ENCODE assay signal across 19 cellular contexts in genomic region chr4:147355849-147356248, GRCh38.
DNase-seq lines count a peak whose midpoint lies in the region; FAIRE-seq and TF ChIP-seq lines count a peak whose summit lies in the region.
"Had no signal": no experiment of that assay in that cellular context is flagged by ENCODE, and none has a peak within 500 bp of the region (broad histone marks: within the 10 kb centered on the region; RNA-seq: fewer than 3 reads in every experiment).

No MANE protein-coding gene starts in this region.

- H2AFZ ChIP-seq in astrocyte (ENCODE audit: low read depth, low read length): no peak overlapping the region
- H2AFZ ChIP-seq in Karpas-422 (ENCODE audit: low read length): no peak overlapping the region
- H2AFZ ChIP-seq: neural progenitor cell had no signal

- no peak overlapping the region for H3K4me3 Mint-ChIP-seq in astrocyte (ENCODE audit: unreplicated experiment)
- H3K4me3 Mint-ChIP-seq: activated CD4-positive, alpha-beta T cell treated with anti-CD3 and anti-CD28 coated beads, Interleukin-2, amount 10 ng/mL, durations not matched to agents 24 days and 14 days; neural progenitor cell had no signal

- no peaks in the 10 kb centered on the region for H3K27me3 ChIP-seq in astrocyte (ENCODE audit: insufficient read depth, low read length)
- no peaks in the 10 kb centered on the region for H3K27me3 ChIP-seq in esophagus squamous epithelium
- H3K27me3 ChIP-seq in Karpas-422 (ENCODE audit: low read length): no peaks in the 10 kb centered on the region
- H3K27me3 ChIP-seq: heart left ventricle, left lung, neural progenitor cell, sigmoid colon, uterus had no signal

- no peaks in the 10 kb centered on the region for H4K20me1 ChIP-seq in astrocyte (ENCODE audit: insufficient read depth, low read length)
- H4K20me1 ChIP-seq in Karpas-422 (ENCODE audit: insufficient read depth, low read depth, low read length): no peaks in the 10 kb centered on the region

- H3K79me2 ChIP-seq in astrocyte (ENCODE audit: insufficient read depth, low read length): no peaks in the 10 kb centered on the region
- no peaks in the 10 kb centered on the region for H3K79me2 ChIP-seq in Karpas-422 (ENCODE audit: low read length)

- H3K4me1 ChIP-seq in astrocyte (ENCODE audit: insufficient read depth, low read length) (peaks cover 29% of the 10 kb centered on the region), esophagus squamous epithelium (peaks cover 0 to 2% (median 0%) of the 10 kb centered on the region in 3 donors), Karpas-422 (ENCODE audit: low read length) (no peaks in the 10 kb centered on the region)
- H3K4me1 ChIP-seq: neural progenitor cell had no signal

- H3K9ac ChIP-seq in astrocyte (ENCODE audit: low read length) (peak overlapping the region; percentile 48), Karpas-422 (ENCODE audit: low read length) (no peak overlapping the region)
- H3K9ac ChIP-seq: neural progenitor cell had no signal

- no peaks in the 10 kb centered on the region for H3K36me3 ChIP-seq in astrocyte (ENCODE audit: insufficient read depth, low read length)
- H3K36me3 ChIP-seq in esophagus squamous epithelium: no peaks in the 10 kb centered on the region
- no peaks in the 10 kb centered on the region for H3K36me3 ChIP-seq in Karpas-422 (ENCODE audit: insufficient read depth, low read length)
- H3K36me3 ChIP-seq: heart left ventricle, left lung, neural progenitor cell, sigmoid colon, uterus had no signal

- no peak for TF ChIP-seq CTCF in astrocyte (IDR thresholded peaks at IDR 0.05; ENCODE audit: insufficient read depth, low read depth, low read length)
- no peak for TF ChIP-seq CTCF in foreskin fibroblast (IDR thresholded peaks at IDR 0.05; ENCODE audit: low read depth, low read length)
- no peak for TF ChIP-seq CTCF in esophagus squamous epithelium (IDR thresholded peaks at IDR 0.05)

- H3K9me3 Mint-ChIP-seq in astrocyte (ENCODE audit: unreplicated experiment): peaks cover 3% of the 10 kb centered on the region
- H3K9me3 Mint-ChIP-seq: activated CD4-positive, alpha-beta T cell treated with anti-CD3 and anti-CD28 coated beads, Interleukin-2, amount 10 ng/mL, durations not matched to agents 24 days and 14 days had no signal

- intact Hi-C loops in esophagus squamous epithelium (cut with DNase I): no loop called here

- H3K4me3 ChIP-seq in astrocyte (ENCODE audit: insufficient read depth, low read depth, low read length) (no peak overlapping the region), foreskin fibroblast (ENCODE audit: low read depth in 1 of 2, low read length in 2 of 2) (no peak overlapping the region), esophagus squamous epithelium (no peak overlapping the region), Karpas-422 (ENCODE audit: low read length) (no peak overlapping the region)
- H3K4me3 ChIP-seq: heart left ventricle, left lung, neural progenitor cell, sigmoid colon, uterus had no signal

- no peaks in the 10 kb centered on the region for H3K27me3 Mint-ChIP-seq in astrocyte (ENCODE audit: low read depth, unreplicated experiment)
- H3K27me3 Mint-ChIP-seq: activated CD4-positive, alpha-beta T cell treated with anti-CD3 and anti-CD28 coated beads, Interleukin-2, amount 10 ng/mL, durations not matched to agents 24 days and 14 days had no signal

- peaks cover 10% of the 10 kb centered on the region for H3K4me1 Mint-ChIP-seq in astrocyte (ENCODE audit: low read depth, unreplicated experiment)
- H3K4me1 Mint-ChIP-seq: activated CD4-positive, alpha-beta T cell treated with anti-CD3 and anti-CD28 coated beads, Interleukin-2, amount 10 ng/mL, durations not matched to agents 24 days and 14 days had no signal

- 68 to 87% methylated on average over 1 of the region's 1 CpG for WGBS in esophagus squamous epithelium, 2 donors

- H3K9me2 ChIP-seq in Karpas-422 (replicated peaks; ENCODE audit: insufficient read depth, low read length): no peaks in the 10 kb centered on the region

- H3K36me3 Mint-ChIP-seq in astrocyte (ENCODE audit: low read depth, unreplicated experiment): no peaks in the 10 kb centered on the region

- H3K27ac Mint-ChIP-seq in astrocyte (ENCODE audit: unreplicated experiment): peak overlapping the region; percentile 66
- H3K27ac Mint-ChIP-seq: activated CD4-positive, alpha-beta T cell treated with anti-CD3 and anti-CD28 coated beads, Interleukin-2, amount 10 ng/mL, durations not matched to agents 24 days and 14 days; neural progenitor cell had no signal

- H3K4me2 ChIP-seq in astrocyte (ENCODE audit: low read length) (peak overlapping the region; percentile 38), Karpas-422 (ENCODE audit: low read depth, low read length, poor library complexity, severe bottlenecking) (no peak overlapping the region)
- H3K4me2 ChIP-seq: neural progenitor cell had no signal

- H3K27ac ChIP-seq in astrocyte (ENCODE audit: low read depth, low read length): peak overlapping the region; percentile 83
- no peak overlapping the region for H3K27ac ChIP-seq in esophagus squamous epithelium
- H3K27ac ChIP-seq in Karpas-422 (ENCODE audit: low read length): no peak overlapping the region
- H3K27ac ChIP-seq: left lung, neural progenitor cell, sigmoid colon, uterus had no signal

- peak; percentile 87 for FAIRE-seq in astrocyte (lab: Jason Lieb, UNC)

- H3K9me3 ChIP-seq in astrocyte (ENCODE audit: insufficient read depth, low read depth, low read length): no peaks in the 10 kb centered on the region
- no peaks in the 10 kb centered on the region for H3K9me3 ChIP-seq in esophagus squamous epithelium
- H3K9me3 ChIP-seq in Karpas-422 (ENCODE audit: low read length): no peaks in the 10 kb centered on the region
- H3K9me3 ChIP-seq: heart left ventricle, left lung, sigmoid colon, uterus had no signal

- TF ChIP-seq POLR2A in esophagus squamous epithelium (IDR thresholded peaks at IDR 0.05): no peak

- DNase-seq in HS-5 (ENCODE audit: low read depth) (peak; percentile 80), astrocyte (ENCODE audit: low read depth) (peak; percentile 89), foreskin fibroblast (peak; percentile 83 to 88), esophagus squamous epithelium (lab: John Stamatoyannopoulos, UW) (no peak), Karpas-422 (no peak), activated gamma-delta T cell (lab: John Stamatoyannopoulos, UW) (no peak), DMS153 (lab: John Stamatoyannopoulos, UW) (no peak)
- DNase-seq: activated T-cell treated with anti-CD3 and anti-CD28 coated beads, Interleukin-2, amount 50 U/mL, for 48 hours; amygdala; GOT3; heart left ventricle; left lung; NCI-H187; NCI-H748 treated with DMSO at 0.1 percent for 48 hours; sigmoid colon; stimulated activated naive CD8-positive, alpha-beta T cell treated with anti-CD3 and anti-CD28 coated beads, Interleukin-15, Interleukin-2, amounts not matched to agents 100 U/mL and 50 U/mL, for 24 hours; uterus had no signal

Comparison
In these comparisons a context has a peak if more than half of its experiments do, and no peak if none do; other contexts are left out.
1. DNase-seq: peak in HS-5 (single experiment), astrocyte (single experiment) and foreskin fibroblast (2 of 2); none in esophagus squamous epithelium (single experiment), Karpas-422 (single experiment), activated gamma-delta T cell (single experiment) and DMS153 (single experiment).